30 cellular contexts compared by ENCODE assay signal in genomic region chr19:2121416-2122051, GRCh38.
"Had no signal": no experiment of that assay in that cellular context is flagged by ENCODE, and none has a peak within 500 bp of the region (broad histone marks: within the 10 kb centered on the region; RNA-seq: fewer than 3 reads in every experiment).

No MANE protein-coding gene starts in this region.

- H3K36me3 ChIP-seq: neural progenitor cell, ovary, uterus had no signal

- H3K36me3 Mint-ChIP-seq: natural killer cell, type B pancreatic cell had no signal

- H2AFZ ChIP-seq: neural progenitor cell, parathyroid adenoma had no signal

- H3K9me3 ChIP-seq: ovary, right atrium auricular region, right lobe of liver, sigmoid colon, suprapubic skin, testis, tibial artery, transverse colon, upper lobe of right lung, uterus had no signal

- H3K4me3 Mint-ChIP-seq: naive thymus-derived CD4-positive, alpha-beta T cell; natural killer cell; nephron; neural progenitor cell; stimulated activated memory B cell treated with anti-CD40 and anti-IgM and Interleukin-4, amounts not matched to agents 10 μg/mL and 1 μg/mL and 100 μg/mL, for 72 hours; stimulated activated naive CD8-positive, alpha-beta T cell treated with anti-CD3 and anti-CD28 coated beads, Interleukin-15, amount 100 ng/mL, for 72 hours; type B pancreatic cell had no signal

- H3K27me3 ChIP-seq: neural progenitor cell, ovary, right atrium auricular region, right lobe of liver, sigmoid colon, suprapubic skin, testis, tibial artery, transverse colon, upper lobe of right lung, uterus had no signal

- H3K4me2 ChIP-seq: neural progenitor cell had no signal

- H3K27ac ChIP-seq: neural progenitor cell, ovary, parathyroid adenoma, right atrium auricular region, right lobe of liver, sigmoid colon, suprapubic skin, testis, tibial artery, transverse colon, upper lobe of right lung, uterus had no signal

- H3K27me3 Mint-ChIP-seq: naive thymus-derived CD4-positive, alpha-beta T cell; progenitor cell of endocrine pancreas; stimulated activated memory B cell treated with anti-CD40 and anti-IgM and Interleukin-4, amounts not matched to agents 10 μg/mL and 1 μg/mL and 100 μg/mL, for 72 hours; stimulated activated naive CD8-positive, alpha-beta T cell treated with anti-CD3 and anti-CD28 coated beads, Interleukin-15, amount 100 ng/mL, for 72 hours; type B pancreatic cell had no signal

- H3K4me1 Mint-ChIP-seq: nephron; neural progenitor cell; stimulated activated memory B cell treated with anti-CD40 and anti-IgM and Interleukin-4, amounts not matched to agents 10 μg/mL and 1 μg/mL and 100 μg/mL, for 72 hours; stimulated activated naive CD8-positive, alpha-beta T cell treated with anti-CD3 and anti-CD28 coated beads, Interleukin-15, amount 100 ng/mL, for 72 hours had no signal

- H3K4me1 ChIP-seq: neural progenitor cell, parathyroid adenoma, right atrium auricular region, right lobe of liver, sigmoid colon, suprapubic skin, testis, tibial artery, transverse colon, upper lobe of right lung, uterus had no signal

- H3K4me3 ChIP-seq: neural progenitor cell, ovary, right atrium auricular region, right lobe of liver, sigmoid colon, suprapubic skin, testis, tibial artery, transverse colon, upper lobe of right lung, uterus had no signal

- H3K9ac ChIP-seq: neural progenitor cell, parathyroid adenoma had no signal

- H3K9me3 Mint-ChIP-seq: naive thymus-derived CD4-positive, alpha-beta T cell; natural killer cell; nephron; neural progenitor cell; stimulated activated memory B cell treated with anti-CD40 and anti-IgM and Interleukin-4, amounts not matched to agents 10 μg/mL and 1 μg/mL and 100 μg/mL, for 72 hours; stimulated activated naive CD8-positive, alpha-beta T cell treated with anti-CD3 and anti-CD28 coated beads, Interleukin-15, amount 100 ng/mL, for 72 hours; type B pancreatic cell had no signal

- ATAC-seq: naive thymus-derived CD4-positive, alpha-beta T cell; natural killer cell; stimulated activated memory B cell treated with anti-CD40 and anti-IgM and Interleukin-4, amounts not matched to agents 10 μg/mL and 1 μg/mL and 100 μg/mL, for 72 hours; stimulated activated naive CD8-positive, alpha-beta T cell treated with anti-CD3 and anti-CD28 coated beads, Interleukin-15, amount 100 ng/mL, for 72 hours; stimulated activated naive CD8-positive, alpha-beta T cell treated with anti-CD3 and anti-CD28 coated beads, Interleukin-15, Interleukin-2, amounts not matched to agents 100 U/mL and 50 U/mL, for 24 hours; upper lobe of right lung had no signal

- FAIRE-seq: small intestine had no signal

- H3K27ac Mint-ChIP-seq: naive thymus-derived CD4-positive, alpha-beta T cell; natural killer cell; nephron; neural progenitor cell; progenitor cell of endocrine pancreas; stimulated activated memory B cell treated with anti-CD40 and anti-IgM and Interleukin-4, amounts not matched to agents 10 μg/mL and 1 μg/mL and 100 μg/mL, for 72 hours; stimulated activated naive CD8-positive, alpha-beta T cell treated with anti-CD3 and anti-CD28 coated beads, Interleukin-15, amount 100 ng/mL, for 72 hours; type B pancreatic cell had no signal

- DNase-seq: naive thymus-derived CD4-positive, alpha-beta T cell; natural killer cell; occipital lobe; ovary; retina; right lobe of liver; sigmoid colon; small intestine; stimulated activated CD4-positive, alpha-beta T cell treated with anti-CD3 and anti-CD28 coated beads, Interleukin-12 subunit alpha, Interleukin-12 subunit beta, amount 100 ng/mL, for 4 hours; stimulated activated CD4-positive, alpha-beta T cell treated with anti-CD3 and anti-CD28 coated beads, Interleukin-1b, Interleukin-23, amount 100 ng/mL, for 48 hours; stimulated activated CD4-positive, alpha-beta T cell treated with anti-CD3 and anti-CD28 coated beads, Interleukin-4, amount 100 ng/mL, for 1 hour; stimulated activated CD4-positive, alpha-beta T cell treated with anti-CD3 and anti-CD28 coated beads, Interleukin-4, amount 100 ng/mL, for 4 hours; stimulated activated CD8-positive, alpha-beta memory T cell treated with anti-CD3 and anti-CD28 coated beads, Interleukin-4, amount 100 ng/mL, for 48 hours; stimulated activated naive CD4-positive, alpha-beta T cell; stimulated activated naive CD8-positive, alpha-beta T cell treated with anti-CD3 and anti-CD28 coated beads, Interleukin-15, amount 100 ng/mL, for 72 hours; stimulated activated naive CD8-positive, alpha-beta T cell treated with anti-CD3 and anti-CD28 coated beads, Interleukin-15, Interleukin-2, amounts not matched to agents 100 U/mL and 50 U/mL, for 24 hours; substantia nigra; testis; tibial artery; transverse colon; upper lobe of right lung; uterus had no signal
